14 cellular contexts compared by ENCODE assay signal in genomic region chr10:79165068-79165467, GRCh38.
DNase-seq lines count a peak whose midpoint lies in the region; ATAC-seq and TF ChIP-seq lines count a peak whose summit lies in the region.
"Had no signal": no experiment of that assay in that cellular context is flagged by ENCODE, and none has a peak within 500 bp of the region (broad histone marks: within the 10 kb centered on the region; RNA-seq: fewer than 3 reads in every experiment).

No MANE protein-coding gene starts in this region.

- H3K14ac ChIP-seq in IMR-90 (replicated peaks; ENCODE audit: low read depth, low read length) = peak overlapping the region; percentile 68

- no peak overlapping the region for H3K9ac ChIP-seq in IMR-90 (ENCODE audit: low read depth, low read length)

- H2BK120ac ChIP-seq in IMR-90 (ENCODE audit: low read depth, low read length) = peak overlapping the region; percentile 42

- peak overlapping the region; percentile 87 for H3K23ac ChIP-seq in IMR-90 (ENCODE audit: low read depth, low read length)

- peak overlapping the region; percentile 66 for H3K4ac ChIP-seq in IMR-90 (ENCODE audit: low read depth, low read length)

- no peak; the same call in 1 of the 2 replicates for ATAC-seq in IMR-90 (ENCODE audit: low read depth)
- ATAC-seq in lung (ENCODE audit: insufficient read depth, low FRiP score) = no peak
- no peak for ATAC-seq in aorta (ENCODE audit: low FRiP score)
- ATAC-seq: natural killer cell had no signal

- 0 out of 2 replicates have a peak overlapping the region, but pooled peaks have one; percentile 26 for H3K18ac ChIP-seq in IMR-90 (ENCODE audit: low read depth, low read length)

- H3K36me3 ChIP-seq in IMR-90 (ENCODE audit: control insufficient read depth, insufficient read depth, low read length) = peaks cover 63% of the 10 kb centered on the region
- H3K36me3 ChIP-seq in lung (ENCODE audit: control insufficient read depth in 2 of 2, insufficient read depth in 2 of 2, low read length in 2 of 2) = peaks cover 0 to 44% of the 10 kb centered on the region in 2 donors
- peaks cover 35 to 66% (median 59%) of the 10 kb centered on the region in 4 donors for H3K36me3 ChIP-seq in stomach
- H3K36me3 ChIP-seq in aorta (ENCODE audit: control insufficient read depth in 1 of 2, insufficient read depth in 2 of 2, low read length in 1 of 2) = no peaks in the 10 kb centered on the region

- POLR2A ChIA-PET in IMR-90 (lab: Charles Lee; ENCODE audit: unreplicated experiment) = no interaction called here

- H4K5ac ChIP-seq in IMR-90 (ENCODE audit: low read depth, low read length) = peak overlapping the region; percentile 14; the same call in 1 of the 2 replicates

- dilution Hi-C loops in IMR-90 (cut with HindIII; ENCODE audit: low sequenced_read_pairs, unreplicated experiment) = no loop called here

- no CpG with 5 or more reads among the region's 2 CpGs for WGBS in IMR-90 (ENCODE audit: extremely low coverage in 2 of 2, insufficient read length in 1 of 2), 2 experiments
- 75 to 80% methylated on average over 2 of the region's 2 CpGs for WGBS in lung, 2 donors
- WGBS in stomach, 5 donors = 57 to 71% (median 59%) methylated on average over 2 of the region's 2 CpGs
- WGBS in aorta, 2 donors = 58 to 73% methylated on average over 2 of the region's 2 CpGs

- no peak overlapping the region for H2BK20ac ChIP-seq in IMR-90 (ENCODE audit: low read depth, low read length)

- peak overlapping the region; percentile 96 for H2AK5ac ChIP-seq in IMR-90 (ENCODE audit: low read depth, low read length)

- peaks cover 43% of the 10 kb centered on the region for H3K4me1 ChIP-seq in IMR-90 (ENCODE audit: control insufficient read depth, insufficient read depth, low read length)
- H3K4me1 ChIP-seq in lung (ENCODE audit: control insufficient read depth in 2 of 2, insufficient read depth in 2 of 2, low read length in 2 of 2) = peaks cover 3 to 16% of the 10 kb centered on the region in 2 donors
- peaks cover 33 to 75% (median 47%) of the 10 kb centered on the region in 4 donors for H3K4me1 ChIP-seq in stomach
- H3K4me1 ChIP-seq in aorta (ENCODE audit: control insufficient read depth in 1 of 2, insufficient read depth in 2 of 2, low read length in 2 of 2) = no peaks in the 10 kb centered on the region

- TF ChIP-seq POLR2A in IMR-90 (IDR thresholded peaks at IDR 0.05; ENCODE audit: low read depth, low read length) = no peak
- TF ChIP-seq POLR2A in stomach (IDR thresholded peaks at IDR 0.05) = no peak

- H3K4me3 ChIP-seq in IMR-90 (ENCODE audit: insufficient read depth, low read depth, low read length) (no peak overlapping the region), lung (no peak overlapping the region), stomach (no peak overlapping the region), aorta (ENCODE audit: low read length in 2 of 2) (no peak overlapping the region)

- H3K4me2 ChIP-seq in IMR-90 (ENCODE audit: low read depth, low read length) = no peak overlapping the region; the same call in 1 of the 2 replicates

- peak overlapping the region; percentile 65 for H4K91ac ChIP-seq in IMR-90 (ENCODE audit: insufficient read depth, low read depth, low read length)

- no peak overlapping the region for H2AK9ac ChIP-seq in IMR-90 (replicated peaks; ENCODE audit: low read depth, low read length, poor library complexity)

- TF ChIP-seq RAD21 in IMR-90 (IDR thresholded peaks at IDR 0.05; ENCODE audit: low read length) = no peak

- peak overlapping the region; percentile 13 for H2AFZ ChIP-seq in IMR-90 (replicated peaks; ENCODE audit: low read length, poor library complexity)

- H2BK15ac ChIP-seq in IMR-90 (ENCODE audit: low read depth, low read length) = no peak overlapping the region

- H3K56ac ChIP-seq in IMR-90 (ENCODE audit: extremely low read depth, insufficient read depth, low read length) = no peak overlapping the region

- TF ChIP-seq CTCF in IMR-90 (conservative IDR thresholded peaks at IDR 0.05; ENCODE audit: low read depth, low read length) (no peak), lung (IDR thresholded peaks at IDR 0.05; ENCODE audit: control extremely low read depth, extremely low read depth) (no peak), stomach (IDR thresholded peaks at IDR 0.05) (no peak)

- CTCF ChIA-PET in IMR-90 (lab: Yijun Ruan, JAX) = interaction anchor here (1.7 kb wide), 1 partner anchor 31 kb away, joined by 7 read pairs; no protein-coding TSS in a partner anchor

- no peaks in the 10 kb centered on the region for H3K9me3 ChIP-seq in IMR-90 (ENCODE audit: control insufficient read depth, insufficient read depth, low read length)
- no peaks in the 10 kb centered on the region for H3K9me3 ChIP-seq in lung (ENCODE audit: control insufficient read depth in 2 of 2, insufficient read depth in 1 of 2, low read length in 1 of 2)
- no peaks in the 10 kb centered on the region for H3K9me3 ChIP-seq in stomach
- H3K9me3 ChIP-seq in aorta (ENCODE audit: control insufficient read depth, low read length) = no peaks in the 10 kb centered on the region

- TF ChIP-seq EP300 in stomach (IDR thresholded peaks at IDR 0.05) = no peak

- no TSS peak for BruUV-seq in IMR-90 (replicated peaks; lab: Mats Ljungman, UMichigan)

- peaks cover 40% of the 10 kb centered on the region for H4K20me1 ChIP-seq in IMR-90 (ENCODE audit: insufficient read depth, low read length)

- H3K27me3 ChIP-seq in IMR-90 (ENCODE audit: control insufficient read depth, insufficient read depth, low read length) = no peaks in the 10 kb centered on the region
- H3K27me3 ChIP-seq in lung (ENCODE audit: control insufficient read depth, insufficient read depth) = no peaks in the 10 kb centered on the region
- no peaks in the 10 kb centered on the region for H3K27me3 ChIP-seq in stomach
- no peaks in the 10 kb centered on the region for H3K27me3 ChIP-seq in aorta (ENCODE audit: control insufficient read depth in 1 of 2, insufficient read depth in 2 of 2, low read length in 1 of 2)

- DNase-seq in IMR-90 (no peak), cerebellar cortex (ENCODE audit: low spot score) (peak; percentile 87), lung (ENCODE audit: low spot score) (no peak), stomach (no peak), kidney glomerular epithelial cell (lab: John Stamatoyannopoulos, UW) (no peak), iPS-NIHi7 (ENCODE audit: extremely low spot score) (no peak), aorta (no peak)
- DNase-seq: activated CD4-positive, alpha-beta T cell treated with anti-CD3 and anti-CD28 coated beads for 1 hour; activated CD8-positive, alpha-beta memory T cell treated with anti-CD3 and anti-CD28 coated beads, Interleukin-2, amount 50 U/mL, for 4 hours; activated gamma-delta T cell treated with Interleukin-2 at 50 U/mL for 16 hours; Calu3; GF-D8; natural killer cell; SHP77 treated with DMSO at 0.1 percent for 48 hours had no signal

- peaks cover 67 to 99% of the 10 kb centered on the region in 2 experiments for H3K79me1 ChIP-seq in IMR-90 (ENCODE audit: low read depth in 1 of 2, low read length in 2 of 2)

- H3K27ac ChIP-seq in IMR-90 (ENCODE audit: insufficient read depth, low read length) (peak overlapping the region; percentile 13), lung (ENCODE audit: low read depth in 1 of 2, low read length in 1 of 2) (peak overlapping the region; percentile 9 to 54), stomach (peak overlapping the region in 4 of 5 donors; percentile 12 to 49 (median 22)), aorta (ENCODE audit: low read depth in 1 of 2, low read length in 2 of 2) (no peak overlapping the region)

- peaks cover 30% of the 10 kb centered on the region for H3K9me1 ChIP-seq in IMR-90 (ENCODE audit: insufficient read depth, low read length)

- peak overlapping the region; percentile 7 to 52; a peak in 3 of 4 replicates for H4K8ac ChIP-seq in IMR-90 (ENCODE audit: low read depth in 2 of 2, low read length in 2 of 2)

- intact Hi-C loops in IMR-90 (cut with micrococcal nuclease) (no loop called here), stomach (cut with DNase I; ENCODE audit: low total_unique reads) (no loop called here), aorta (cut with DNase I) (no loop called here)

- H2BK5ac ChIP-seq in IMR-90 (ENCODE audit: low read depth, low read length, poor library complexity, severe bottlenecking) = peak overlapping the region; percentile 60

- in situ Hi-C loops in IMR-90 (cut with MboI; ENCODE audit: low sequenced_read_pairs) = no loop called here

TF ChIP-seq in IMR-90, 13 proteins besides CTCF, POLR2A, EP300 and RAD21:
- TF ChIP-seq NFE2L2 (IDR thresholded peaks at IDR 0.05; ENCODE audit: low read depth, low read length) (no peak), CHD1 (IDR thresholded peaks at IDR 0.05; ENCODE audit: low read depth, low read length) (no peak), MAFK (IDR thresholded peaks at IDR 0.05; ENCODE audit: low read depth, low read length) (no peak), FOS (IDR thresholded peaks at IDR 0.05; ENCODE audit: low read depth, low read length) (no peak), RCOR1 (IDR thresholded peaks at IDR 0.05; ENCODE audit: insufficient replicate concordance, low read length) (no peak), MXI1 (IDR thresholded peaks at IDR 0.05; ENCODE audit: borderline replicate concordance, low read depth, low read length) (no peak), CEBPB (IDR thresholded peaks at IDR 0.05; ENCODE audit: low read depth, low read length) (no peak), ELK1 (IDR thresholded peaks at IDR 0.05; ENCODE audit: borderline replicate concordance, low read depth, low read length) (no peak), RFX5 (IDR thresholded peaks at IDR 0.05; ENCODE audit: low read depth, low read length) (no peak), USF2 (IDR thresholded peaks at IDR 0.05; ENCODE audit: low read depth, low read length) (no peak), SMC3 (IDR thresholded peaks at IDR 0.05; ENCODE audit: low read depth, low read length) (no peak), MAZ (IDR thresholded peaks at IDR 0.05; ENCODE audit: borderline replicate concordance, low read depth, low read length) (no peak), BHLHE40 (IDR thresholded peaks at IDR 0.05; ENCODE audit: low read depth, low read length) (no peak)

Comparison
In these comparisons a context has a peak if more than half of its experiments do, and no peak if none do; other contexts are left out.
1. H3K27ac ChIP-seq: peak in IMR-90 (single experiment), lung (2 of 2) and stomach (4 of 5); none in aorta (0 of 2).